ENCODE assay signal across 18 cellular contexts in the genomic region with DNA sequence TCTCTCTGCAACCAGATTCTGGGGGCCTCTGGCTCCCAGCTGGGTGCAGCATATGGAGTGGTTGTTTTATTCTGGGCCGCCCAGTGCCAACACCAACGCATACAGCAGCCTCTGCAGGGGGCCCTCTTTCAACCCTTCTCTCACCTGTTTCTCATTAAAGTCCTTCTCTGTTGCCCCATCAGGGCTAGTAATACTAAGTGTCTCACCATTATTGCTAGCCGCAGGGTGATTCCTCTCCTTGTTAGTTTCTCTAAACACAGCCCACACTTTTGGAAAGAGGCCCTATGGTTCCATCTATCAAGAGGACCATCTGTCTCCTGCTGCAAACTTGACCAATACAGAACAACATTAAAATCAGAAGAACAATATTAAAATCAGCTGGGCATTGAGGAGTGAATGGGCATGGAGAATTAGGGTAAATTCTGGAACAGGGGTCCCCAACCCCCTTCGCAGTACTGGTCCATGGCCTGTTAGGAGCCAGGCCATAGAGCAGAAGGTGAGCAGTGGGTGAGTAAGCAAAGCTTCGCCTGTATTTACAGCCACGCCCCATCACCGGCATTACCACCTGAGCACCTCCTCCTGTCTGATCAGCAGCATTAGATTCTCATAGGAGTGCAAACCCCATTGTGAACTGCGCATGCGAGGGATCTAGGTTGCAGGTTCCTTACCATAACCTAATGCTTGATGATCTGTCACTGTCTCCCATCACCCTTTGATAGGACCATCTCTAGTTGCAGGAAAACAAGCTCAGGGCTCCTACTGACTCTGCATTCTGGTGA. TPM values are rescaled to one million over a fixed set of nuclear protein-coding genes. Genes with fewer than 3 reads are reported as not detected.
DNase-seq lines count a peak whose midpoint lies in the region; ATAC-seq and TF ChIP-seq lines count a peak whose summit lies in the region.
"Had no signal": no experiment of that assay in that cellular context is flagged by ENCODE, and none has a peak within 500 bp of the region (broad histone marks: within the 10 kb centered on the region; RNA-seq: fewer than 3 reads in every experiment).

No MANE protein-coding gene starts in this region.

- CTCF ChIA-PET in HEK293T (lab: Yijun Ruan, JAX), result no interaction called here

- no peaks in the 10 kb centered on the region for H3K36me3 ChIP-seq in esophagus muscularis mucosa
- H3K36me3 ChIP-seq in body of pancreas (replicated peaks in 1 of 2; ENCODE audit: insufficient read depth in 1 of 2, low read depth in 2 of 2), result no peaks in the 10 kb centered on the region
- H3K36me3 ChIP-seq: gastrocnemius medialis, pancreas, sigmoid colon had no signal

- peaks cover 7 to 12% of the 10 kb centered on the region in 2 donors for H3K27me3 Mint-ChIP-seq in stimulated activated naive B cell treated with anti-CD40 and anti-IgM and Interleukin-4, amounts not matched to agents 10 μg/mL and 1 μg/mL and 100 μg/mL, for 72 hours

- DNase-seq in Ammon's horn (ENCODE audit: low spot score) (peak; percentile 1), HEK293T (ENCODE audit: extremely low spot score) (peak; percentile 0), NCI-H524 treated with DMSO at 0.1 percent for 48 hours (lab: John Stamatoyannopoulos, UW) (peak; percentile 24), esophagus muscularis mucosa (ENCODE audit: extremely low spot score) (peak; percentile 81), body of pancreas (no peak)
- no peak for DNase-seq in stimulated activated naive B cell treated with anti-CD40 and anti-IgM and Interleukin-4, amounts not matched to agents 10 μg/mL and 1 μg/mL and 100 μg/mL, for 72 hours
- DNase-seq in stimulated activated CD4-positive, alpha-beta T cell treated with anti-CD3 and anti-CD28 coated beads, Interleukin-2, amount 100 ng/mL, for 48 hours, result no peak
- DNase-seq: activated CD4-positive, alpha-beta T cell treated with anti-CD3 and anti-CD28 coated beads for 1 hour; CD4-positive, alpha-beta memory T cell; gastrocnemius medialis; pancreas; sigmoid colon; stimulated activated CD4-positive, alpha-beta T cell treated with anti-CD3 and anti-CD28 coated beads, Interleukin-2, amount 100 ng/mL, for 24 hours; T1000 had no signal

- POLR2A ChIA-PET in HEK293T (lab: Yijun Ruan, JAX), result no interaction called here

- TF ChIP-seq CTCF in esophagus muscularis mucosa (IDR thresholded peaks at IDR 0.05), result no peak
- TF ChIP-seq CTCF in body of pancreas (IDR thresholded peaks at IDR 0.05), result no peak

- H3K27ac Mint-ChIP-seq in stimulated activated naive B cell treated with anti-CD40 and anti-IgM and Interleukin-4, amounts not matched to agents 10 μg/mL and 1 μg/mL and 100 μg/mL, for 72 hours, result no peak overlapping the region
- H3K27ac Mint-ChIP-seq: CD4-positive, alpha-beta memory T cell had no signal

- no peaks in the 10 kb centered on the region for H3K36me3 Mint-ChIP-seq in stimulated activated naive B cell treated with anti-CD40 and anti-IgM and Interleukin-4, amounts not matched to agents 10 μg/mL and 1 μg/mL and 100 μg/mL, for 72 hours
- H3K36me3 Mint-ChIP-seq: CD4-positive, alpha-beta memory T cell had no signal

- ATAC-seq in HG03097 (IDR thresholded peaks at IDR 0.05; ENCODE audit: low FRiP score, unreplicated experiment) (no peak), body of pancreas (no peak)
- ATAC-seq in stimulated activated naive B cell treated with anti-CD40 and anti-IgM and Interleukin-4, amounts not matched to agents 10 μg/mL and 1 μg/mL and 100 μg/mL, for 72 hours (replicated peaks), result no peak
- ATAC-seq: gastrocnemius medialis, pancreas had no signal

- H3K9me3 Mint-ChIP-seq in stimulated activated naive B cell treated with anti-CD40 and anti-IgM and Interleukin-4, amounts not matched to agents 10 μg/mL and 1 μg/mL and 100 μg/mL, for 72 hours, result peaks cover 6 to 7% of the 10 kb centered on the region in 2 donors

- peaks cover 9 to 18% of the 10 kb centered on the region in 2 donors for H3K4me1 Mint-ChIP-seq in stimulated activated naive B cell treated with anti-CD40 and anti-IgM and Interleukin-4, amounts not matched to agents 10 μg/mL and 1 μg/mL and 100 μg/mL, for 72 hours
- H3K4me1 Mint-ChIP-seq: CD4-positive, alpha-beta memory T cell had no signal

- no peak for TF ChIP-seq EP300 in esophagus muscularis mucosa (IDR thresholded peaks at IDR 0.05)

- H3K4me3 ChIP-seq in esophagus muscularis mucosa, result no peak overlapping the region
- H3K4me3 ChIP-seq in body of pancreas, result no peak overlapping the region
- H3K4me3 ChIP-seq: gastrocnemius medialis, pancreas, sigmoid colon had no signal

- H3K4me1 ChIP-seq in esophagus muscularis mucosa (peaks cover 0 to 9% (median 4%) of the 10 kb centered on the region in 4 donors), body of pancreas (no peaks in the 10 kb centered on the region)
- H3K4me1 ChIP-seq: pancreas, sigmoid colon had no signal

- 84% methylated on average over 9 of the region's 9 CpGs for WGBS in esophagus muscularis mucosa
- WGBS in body of pancreas, 2 donors, result 77 to 80% methylated on average over 9 of the region's 9 CpGs

- H3K27ac ChIP-seq in esophagus muscularis mucosa (replicated peaks in 1 of 4) (no peak overlapping the region), body of pancreas (no peak overlapping the region)
- H3K27ac ChIP-seq: gastrocnemius medialis, pancreas, sigmoid colon had no signal

- H3K4me3 Mint-ChIP-seq in stimulated activated naive B cell treated with anti-CD40 and anti-IgM and Interleukin-4, amounts not matched to agents 10 μg/mL and 1 μg/mL and 100 μg/mL, for 72 hours, result no peak overlapping the region
- H3K4me3 Mint-ChIP-seq: CD4-positive, alpha-beta memory T cell had no signal

- H3K9me3 ChIP-seq in esophagus muscularis mucosa (peaks cover 0 to 5% (median 2%) of the 10 kb centered on the region in 4 donors), body of pancreas (no peaks in the 10 kb centered on the region)
- H3K9me3 ChIP-seq: gastrocnemius medialis, pancreas, sigmoid colon had no signal

- H3K27me3 ChIP-seq in esophagus muscularis mucosa (peaks cover 0 to 6% (median 0%) of the 10 kb centered on the region in 4 donors), body of pancreas (no peaks in the 10 kb centered on the region)
- H3K27me3 ChIP-seq: gastrocnemius medialis, pancreas had no signal

- intact Hi-C loops in esophagus muscularis mucosa (cut with DNase I) (no loop called here), body of pancreas (cut with DNase I) (no loop called here)

- TF ChIP-seq POLR2A in esophagus muscularis mucosa (IDR thresholded peaks at IDR 0.05; ENCODE audit: low read depth) (no peak), body of pancreas (IDR thresholded peaks at IDR 0.05) (no peak)

TF ChIP-seq in HEK293T, 16 proteins besides CTCF, POLR2A, EP300 and RAD21:
- TF ChIP-seq, protein P1, sequence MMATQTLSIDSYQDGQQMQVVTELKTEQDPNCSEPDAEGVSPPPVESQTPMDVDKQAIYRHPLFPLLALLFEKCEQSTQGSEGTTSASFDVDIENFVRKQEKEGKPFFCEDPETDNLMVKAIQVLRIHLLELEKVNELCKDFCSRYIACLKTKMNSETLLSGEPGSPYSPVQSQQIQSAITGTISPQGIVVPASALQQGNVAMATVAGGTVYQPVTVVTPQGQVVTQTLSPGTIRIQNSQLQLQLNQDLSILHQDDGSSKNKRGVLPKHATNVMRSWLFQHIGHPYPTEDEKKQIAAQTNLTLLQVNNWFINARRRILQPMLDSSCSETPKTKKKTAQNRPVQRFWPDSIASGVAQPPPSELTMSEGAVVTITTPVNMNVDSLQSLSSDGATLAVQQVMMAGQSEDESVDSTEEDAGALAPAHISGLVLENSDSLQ (IDR thresholded peaks at IDR 0.05), result no peak
- TF ChIP-seq NFRKB (IDR thresholded peaks at IDR 0.05), result no peak
- TF ChIP-seq LEF1 (IDR thresholded peaks at IDR 0.05; ENCODE audit: borderline replicate concordance), result no peak
- no peak for TF ChIP-seq L3MBTL2 (conservative IDR thresholded peaks at IDR 0.05)
- no peak for TF ChIP-seq SUZ12 (IDR thresholded peaks at IDR 0.05)
- TF ChIP-seq HDGF (IDR thresholded peaks at IDR 0.05; ENCODE audit: borderline replicate concordance), result no peak
- no peak for TF ChIP-seq SP1 (IDR thresholded peaks at IDR 0.05)
- no peak for TF ChIP-seq FOXA1 (IDR thresholded peaks at IDR 0.05)
- no peak for TF ChIP-seq FOXM1 (IDR thresholded peaks at IDR 0.05; ENCODE audit: borderline replicate concordance)
- TF ChIP-seq FOXK2 (IDR thresholded peaks at IDR 0.05), result no peak
- TF ChIP-seq TARDBP (IDR thresholded peaks at IDR 0.05), result no peak
- TF ChIP-seq ARNT (IDR thresholded peaks at IDR 0.05), result no peak
- no peak for TF ChIP-seq ELF4 (IDR thresholded peaks at IDR 0.05)
- no peak for TF ChIP-seq ZNF384 (IDR thresholded peaks at IDR 0.05)
- no peak for TF ChIP-seq CTBP1 (IDR thresholded peaks at IDR 0.05; ENCODE audit: borderline replicate concordance)
- TF ChIP-seq BHLHE40 (IDR thresholded peaks at IDR 0.05; ENCODE audit: borderline replicate concordance), result no peak
TF ChIP-seq in HEK293T: peak in this region for 0.

RNA-seq across cellular contexts. Expression of a gene that starts 36.5 kb away (rescaled TPM):
- total RNA-seq in esophagus muscularis mucosa (10 to 100 TPM in 2 of 4 donors, 1 to 10 TPM in 2; 3.3 to 11.8 (median 10.8) TPM), body of pancreas (10 to 100 TPM; 30.3 to 48.5 TPM)

RNA-seq across cellular contexts. Expression of a gene that starts 44.2 kb away (rescaled TPM):
- total RNA-seq in esophagus muscularis mucosa, result 1 to 10 TPM in 1 of 4 donors, under 1 TPM in 2, not detected in 1; 0.33 to 1.2 (median 0.69) TPM
- total RNA-seq in body of pancreas, result not detected

RNA-seq across cellular contexts. Expression of a gene that starts 44.6 kb away (rescaled TPM):
- total RNA-seq in esophagus muscularis mucosa (not detected), body of pancreas (not detected)
- total RNA-seq: CD4-positive, alpha-beta memory T cell; chondrocyte; MCF 10A; pancreas; sigmoid colon; SK-MEL-5 had no signal

Comparison
In these comparisons a context has a peak if more than half of its experiments do, and no peak if none do; other contexts are left out.
1. DNase-seq: peak in Ammon's horn (single experiment), HEK293T (single experiment), NCI-H524 treated with DMSO at 0.1 percent for 48 hours (single experiment) and esophagus muscularis mucosa (single experiment); none in body of pancreas (0 of 4), stimulated activated naive B cell treated with anti-CD40 and anti-IgM and Interleukin-4, amounts not matched to agents 10 μg/mL and 1 μg/mL and 100 μg/mL, for 72 hours (single experiment) and stimulated activated CD4-positive, alpha-beta T cell treated with anti-CD3 and anti-CD28 coated beads, Interleukin-2, amount 100 ng/mL, for 48 hours (0 of 2).